Comparison of ENCODE assay signal across 1 cellular context in genomic region chr4:138494931-138495330, GRCh38.
TF ChIP-seq lines count a peak whose summit lies in the region.

No MANE protein-coding gene starts in this region.

TF ChIP-seq in WTC11, 78 proteins besides CTCF, POLR2A, EP300 and RAD21 (continued from another document):
- TF ChIP-seq ZNF281 (CRISPR knock-in tag; IDR thresholded peaks at IDR 0.05) = no peak
- no peak for TF ChIP-seq ARID4B (CRISPR knock-in tag; IDR thresholded peaks at IDR 0.05; ENCODE audit: borderline replicate concordance)
- no peak for TF ChIP-seq ZNF425 (CRISPR knock-in tag; conservative IDR thresholded peaks at IDR 0.05)
